Comparison of ENCODE assay signal across 1 cellular context in the genomic region with DNA sequence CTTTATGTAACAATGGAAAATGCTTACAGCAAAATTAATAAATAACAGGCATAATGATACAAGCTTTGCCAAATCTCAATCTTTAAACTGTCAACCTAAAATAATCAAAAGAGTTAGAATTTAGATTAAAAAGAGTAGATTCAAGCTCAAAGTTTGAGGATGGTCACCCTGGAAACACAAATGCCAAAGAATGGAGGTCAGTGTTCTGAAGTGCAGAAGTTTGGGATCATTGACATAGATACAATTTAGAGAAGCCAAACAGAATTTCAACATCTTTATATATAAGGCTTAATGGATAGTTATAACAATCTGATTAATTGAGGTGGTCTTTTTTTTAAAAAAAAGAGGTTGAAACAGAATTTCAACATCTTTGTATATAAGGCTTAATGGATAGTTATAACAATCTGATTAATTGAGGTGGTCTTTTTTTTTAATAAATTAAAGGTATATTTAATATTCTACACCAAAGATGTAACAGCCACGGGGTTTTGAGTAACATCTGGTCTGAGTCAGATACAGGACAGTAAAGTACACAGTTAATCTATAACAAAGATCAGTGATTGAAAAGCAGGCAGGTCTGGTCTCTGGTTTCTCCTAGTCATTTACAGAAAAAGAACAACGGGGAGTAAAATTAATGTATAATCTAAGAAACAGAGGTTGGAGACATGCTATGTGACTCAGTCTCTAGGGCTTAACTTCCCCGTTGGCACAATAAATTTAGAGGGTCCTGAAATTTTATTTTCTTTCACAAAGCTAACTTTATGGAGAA.
TF ChIP-seq lines count a peak whose summit lies in the region.

No MANE protein-coding gene starts in this region.

TF ChIP-seq in GM12878, 131 proteins besides CTCF, POLR2A, EP300 and RAD21 (continued from another document):
- TF ChIP-seq, protein P1, sequence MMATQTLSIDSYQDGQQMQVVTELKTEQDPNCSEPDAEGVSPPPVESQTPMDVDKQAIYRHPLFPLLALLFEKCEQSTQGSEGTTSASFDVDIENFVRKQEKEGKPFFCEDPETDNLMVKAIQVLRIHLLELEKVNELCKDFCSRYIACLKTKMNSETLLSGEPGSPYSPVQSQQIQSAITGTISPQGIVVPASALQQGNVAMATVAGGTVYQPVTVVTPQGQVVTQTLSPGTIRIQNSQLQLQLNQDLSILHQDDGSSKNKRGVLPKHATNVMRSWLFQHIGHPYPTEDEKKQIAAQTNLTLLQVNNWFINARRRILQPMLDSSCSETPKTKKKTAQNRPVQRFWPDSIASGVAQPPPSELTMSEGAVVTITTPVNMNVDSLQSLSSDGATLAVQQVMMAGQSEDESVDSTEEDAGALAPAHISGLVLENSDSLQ (IDR thresholded peaks at IDR 0.05), result no peak
TF ChIP-seq in GM12878: peak in this region for 0.
